In the genomic region with DNA sequence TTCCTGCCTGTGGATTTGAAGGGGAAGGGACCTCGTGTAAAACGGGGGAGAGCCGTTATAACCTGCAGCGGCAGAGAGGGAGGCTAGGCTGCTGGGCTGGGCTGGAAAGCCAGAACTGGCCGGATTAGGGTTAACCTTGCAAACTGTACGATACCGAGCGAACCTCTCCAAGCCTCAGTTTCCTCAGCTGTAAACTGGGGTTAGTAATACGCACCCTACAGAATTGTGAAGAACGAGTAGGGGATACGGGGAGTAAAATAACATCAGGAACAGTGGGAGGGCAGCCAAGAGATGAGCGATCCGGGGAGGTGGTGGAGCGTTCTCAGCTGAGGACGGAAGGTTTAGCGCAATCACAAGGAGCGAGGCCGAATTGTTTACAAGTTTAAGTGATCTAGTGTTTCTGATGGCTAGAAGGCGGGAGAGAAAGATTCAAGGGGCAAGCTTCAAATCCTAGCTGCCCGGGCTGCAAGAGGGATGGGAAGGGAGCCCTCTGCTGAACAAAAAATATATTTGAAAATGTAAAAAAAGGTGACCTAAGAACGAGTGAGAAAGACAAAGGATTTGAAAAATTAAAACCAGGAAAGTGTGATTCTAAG, we compare ENCODE assay signal across 9 cellular contexts. TPM values are rescaled to one million over a fixed set of nuclear protein-coding genes. Genes with fewer than 3 reads are reported as not detected.
DNase-seq lines count a peak whose midpoint lies in the region; ATAC-seq and TF ChIP-seq lines count a peak whose summit lies in the region.
"Had no signal": no experiment of that assay in that cellular context is flagged by ENCODE, and none has a peak within 500 bp of the region (broad histone marks: within the 10 kb centered on the region; RNA-seq: fewer than 3 reads in every experiment).

No MANE protein-coding gene starts in this region.

- peaks cover 89% of the 10 kb centered on the region for H3K27me3 ChIP-seq in CD4-positive, alpha-beta T cell (ENCODE audit: control insufficient read depth, insufficient read depth, low read length)
- peaks cover 7 to 13% of the 10 kb centered on the region in 2 donors for H3K27me3 ChIP-seq in naive thymus-derived CD4-positive, alpha-beta T cell (ENCODE audit: control insufficient read depth in 2 of 2, insufficient read depth in 2 of 2, low read length in 2 of 2)
- H3K27me3 ChIP-seq in aorta (ENCODE audit: control insufficient read depth in 1 of 2, insufficient read depth in 2 of 2, low read length in 1 of 2): no peaks in the 10 kb centered on the region

- ATAC-seq in CD4-positive, alpha-beta T cell (ENCODE audit: poor library complexity): peak; percentile 34
- ATAC-seq in naive thymus-derived CD4-positive, alpha-beta T cell: peak; percentile 40
- ATAC-seq in aorta (ENCODE audit: low FRiP score) (peak; percentile 77), GM21528 (IDR thresholded peaks at IDR 0.05; ENCODE audit: low FRiP score, unreplicated experiment) (no peak)

- peak overlapping the region; percentile 48 for H3K4me3 ChIP-seq in fibroblast of the aortic adventitia (ENCODE audit: low read depth, low read length)
- H3K4me3 ChIP-seq in naive thymus-derived CD4-positive, alpha-beta T cell (ENCODE audit: low read length): peak overlapping the region; percentile 62
- H3K4me3 ChIP-seq in aorta (ENCODE audit: low read length in 2 of 2): peak overlapping the region; percentile 40 to 65

- POLR2A ChIA-PET in CD4-positive, alpha-beta T cell (lab: Charles Lee): no interaction called here
- POLR2A ChIA-PET in HEK293T (lab: Yijun Ruan, JAX): interaction anchor here (0.7 to 2.5 kb wide), 5 partner anchors 14 to 173 kb away, joined by 3 to 6 read pairs (median 4); partner anchors contain the start of gene SEC22A
- POLR2A ChIA-PET in naive thymus-derived CD4-positive, alpha-beta T cell (lab: Charles Lee): interaction anchor here (0.6 to 0.7 kb wide), 2 partner anchors 105 to 182 kb away, joined by 3 to 4 read pairs; no protein-coding TSS in a partner anchor

- H3K4me3 Mint-ChIP-seq in CD4-positive, alpha-beta T cell: peak overlapping the region; percentile 81
- peak overlapping the region; percentile 76 to 93 (median 80) for H3K4me3 Mint-ChIP-seq in naive thymus-derived CD4-positive, alpha-beta T cell

- 1 to 3% methylated on average over 21 of the region's 21 CpGs for WGBS in aorta, 2 donors

- peaks cover 2 to 10% of the 10 kb centered on the region in 2 donors for H3K4me1 ChIP-seq in naive thymus-derived CD4-positive, alpha-beta T cell (ENCODE audit: control insufficient read depth in 2 of 2, insufficient read depth in 2 of 2, low read length in 2 of 2)
- no peaks in the 10 kb centered on the region for H3K4me1 ChIP-seq in aorta (ENCODE audit: control insufficient read depth in 1 of 2, insufficient read depth in 2 of 2, low read length in 2 of 2)

- TF ChIP-seq CTCF in CD4-positive, alpha-beta T cell (IDR thresholded peaks at IDR 0.05): peak; percentile 43
- peak; percentile 61 for TF ChIP-seq CTCF in fibroblast of the aortic adventitia (IDR thresholded peaks at IDR 0.05; ENCODE audit: insufficient read depth, low read length)

- CTCF ChIA-PET in CD4-positive, alpha-beta T cell (lab: Charles Lee): no interaction called here
- CTCF ChIA-PET in HEK293T (lab: Yijun Ruan, JAX): interaction anchor here (0.6 to 5.5 kb wide), 13 partner anchors 9 to 1337 kb away, joined by 3 to 29 read pairs (median 4); partner anchors contain the start of gene FAM162A
- CTCF ChIA-PET in naive thymus-derived CD4-positive, alpha-beta T cell (lab: Charles Lee): interaction anchor here (0.6 to 2.8 kb wide), 6 partner anchors 271 to 1482 kb away, joined by 3 to 11 read pairs (median 4); partner anchors contain the start of gene POLQ

- H3K4me1 Mint-ChIP-seq in CD4-positive, alpha-beta T cell (ENCODE audit: low read depth): peaks cover 12% of the 10 kb centered on the region
- peaks cover 12 to 20% (median 17%) of the 10 kb centered on the region in 7 donors for H3K4me1 Mint-ChIP-seq in naive thymus-derived CD4-positive, alpha-beta T cell

- no peak overlapping the region for H3K27ac Mint-ChIP-seq in CD4-positive, alpha-beta T cell
- no peak overlapping the region for H3K27ac Mint-ChIP-seq in naive thymus-derived CD4-positive, alpha-beta T cell

- no peaks in the 10 kb centered on the region for H3K9me3 ChIP-seq in CD4-positive, alpha-beta T cell (ENCODE audit: control insufficient read depth, low read length)
- no peaks in the 10 kb centered on the region for H3K9me3 ChIP-seq in naive thymus-derived CD4-positive, alpha-beta T cell (ENCODE audit: control insufficient read depth in 2 of 3, low read length in 3 of 3)
- no peaks in the 10 kb centered on the region for H3K9me3 ChIP-seq in aorta (ENCODE audit: control insufficient read depth, low read length)

- no peak overlapping the region for H3K27ac ChIP-seq in CD4-positive, alpha-beta T cell (ENCODE audit: low read depth, low read length)
- no peak overlapping the region for H3K27ac ChIP-seq in naive thymus-derived CD4-positive, alpha-beta T cell (ENCODE audit: low read depth, low read length)
- no peak overlapping the region for H3K27ac ChIP-seq in aorta (ENCODE audit: low read depth in 1 of 2, low read length in 2 of 2)

- H3K36me3 ChIP-seq in naive thymus-derived CD4-positive, alpha-beta T cell (ENCODE audit: control insufficient read depth in 2 of 3, insufficient read depth in 3 of 3, low read length in 3 of 3): no peaks in the 10 kb centered on the region
- no peaks in the 10 kb centered on the region for H3K36me3 ChIP-seq in aorta (ENCODE audit: control insufficient read depth in 1 of 2, insufficient read depth in 2 of 2, low read length in 1 of 2)

- H3K27me3 Mint-ChIP-seq in CD4-positive, alpha-beta T cell: peaks cover 60% of the 10 kb centered on the region
- H3K27me3 Mint-ChIP-seq in naive thymus-derived CD4-positive, alpha-beta T cell: peaks cover 33 to 62% (median 35%) of the 10 kb centered on the region in 5 donors

- peak in 1 of 10 experiments; percentile 5 for DNase-seq in CD4-positive, alpha-beta T cell
- DNase-seq in HEK293T (ENCODE audit: extremely low spot score) (peak; percentile 81), NCI-H446 treated with DMSO at 0.1 percent for 48 hours (lab: John Stamatoyannopoulos, UW) (peak; percentile 53), fibroblast of the aortic adventitia (ENCODE audit: low read depth) (peak; percentile 81), aorta (no peak)
- DNase-seq in activated T-cell treated with anti-CD3 and anti-CD28 coated beads, Interleukin-2, amount 50 U/mL, for 48 hours: peak; percentile 37 to 38
- peak in 5 of 9 donors; percentile 19 to 36 (median 28) for DNase-seq in naive thymus-derived CD4-positive, alpha-beta T cell

- H3K36me3 Mint-ChIP-seq in CD4-positive, alpha-beta T cell (ENCODE audit: low read depth): no peaks in the 10 kb centered on the region
- H3K36me3 Mint-ChIP-seq in naive thymus-derived CD4-positive, alpha-beta T cell: peaks cover 0 to 7% (median 0%) of the 10 kb centered on the region in 5 donors

- no peaks in the 10 kb centered on the region for H3K9me3 Mint-ChIP-seq in CD4-positive, alpha-beta T cell
- peaks cover 0 to 2% (median 0%) of the 10 kb centered on the region in 11 donors for H3K9me3 Mint-ChIP-seq in naive thymus-derived CD4-positive, alpha-beta T cell

- intact Hi-C loops in CD4-positive, alpha-beta T cell (cut with DNase I, micrococcal nuclease): loop anchor here (2.0 to 10.0 kb wide), 7 partner anchors 274 to 1482 kb away; partner anchors contain the start of genes DTX3L (in 1 of the 2), PARP9 (in 1 of the 2) and POLQ (in 1 of the 2)
- intact Hi-C loops in naive thymus-derived CD4-positive, alpha-beta T cell (cut with micrococcal nuclease): loop anchor here (1.0 to 5.0 kb wide), 10 partner anchors 86 to 1616 kb away; no protein-coding TSS in a partner anchor
- intact Hi-C loops in aorta (cut with DNase I): loop anchor here (1.0 to 5.0 kb wide), 3 partner anchors 85 to 229 kb away; no protein-coding TSS in a partner anchor

TF ChIP-seq in HEK293T, 16 proteins besides CTCF, POLR2A, EP300 and RAD21:
- TF ChIP-seq SUZ12 (IDR thresholded peaks at IDR 0.05) (no peak), HDGF (IDR thresholded peaks at IDR 0.05; ENCODE audit: borderline replicate concordance) (no peak), L3MBTL2 (conservative IDR thresholded peaks at IDR 0.05) (peak; percentile 41)

RNA-seq across cellular contexts. Expression of gene SEMA5B, which starts 0.8 kb away (rescaled TPM):
- under 1 TPM in 1 of 2 experiments, not detected in 1; 0.22 TPM for total RNA-seq in CD4-positive, alpha-beta T cell
- total RNA-seq in fibroblast of the aortic adventitia (ENCODE audit: low replicate concordance) (0.18 and 0.41 TPM in 2 replicates), aorta (1 to 10 TPM in 1 of 2 donors, under 1 TPM in 1; 0.81 to 4.9 TPM)
- under 1 TPM in 3 of 5 experiments, not detected in 2; 0.19 to 0.51 (median 0.24) TPM for total RNA-seq in naive thymus-derived CD4-positive, alpha-beta T cell
- not detected for polyA plus RNA-seq in naive thymus-derived CD4-positive, alpha-beta T cell
- polyA plus RNA-seq in aorta: 1 to 10 TPM in 1 of 2 donors, under 1 TPM in 1; under 0.01 to 1.0 TPM
- total RNA-seq: T-helper 1 cell treated with Interleukin-12 subunit alpha and Interleukin-12 subunit beta and Interleukin-4 antibody, amounts not matched to agents 30 ng/mL and 1 ng/mL, for 36 hours had no signal

RNA-seq across cellular contexts. Expression of gene PDIA5, which starts 38.5 kb away (rescaled TPM):
- total RNA-seq in CD4-positive, alpha-beta T cell: 1 to 10 TPM; 2.2 to 3.0 TPM
- total RNA-seq in fibroblast of the aortic adventitia (ENCODE audit: low replicate concordance): 43.9 and 59.1 TPM in 2 replicates
- total RNA-seq in naive thymus-derived CD4-positive, alpha-beta T cell: 10 to 100 TPM in 1 of 5 experiments, 1 to 10 TPM in 4; 4.0 to 21.7 (median 6.3) TPM
- 1 to 10 TPM; 3.4 to 5.3 TPM for polyA plus RNA-seq in naive thymus-derived CD4-positive, alpha-beta T cell
- total RNA-seq in aorta: 10 to 100 TPM; 38.4 to 50.4 TPM
- 10 to 100 TPM in 1 of 2 donors, 1 to 10 TPM in 1; 8.6 to 22.3 TPM for polyA plus RNA-seq in aorta

Comparison
In these comparisons a context has a peak if more than half of its experiments do, and no peak if none do; other contexts are left out.
1. DNase-seq: peak in HEK293T (single experiment), NCI-H446 treated with DMSO at 0.1 percent for 48 hours (single experiment), activated T-cell treated with anti-CD3 and anti-CD28 coated beads, Interleukin-2, amount 50 U/mL, for 48 hours (2 of 2), fibroblast of the aortic adventitia (single experiment) and naive thymus-derived CD4-positive, alpha-beta T cell (5 of 9); none in aorta (0 of 2).
2. Peak in every context shown above with its lines, with median percentiles within 50 percentile points of each other: H3K4me3 ChIP-seq.